Comparison of ENCODE assay signal across 1 cellular context in genomic region chr5:52554297-52554696, GRCh38.
TF ChIP-seq lines count a peak whose summit lies in the region.

No MANE protein-coding gene starts in this region.

TF ChIP-seq in SK-N-SH treated with all-trans-retinoic acid at 6 μM for 48 hours, 23 proteins besides CTCF, POLR2A, EP300 and RAD21 (continued from another document):
- TF ChIP-seq, protein P1, sequence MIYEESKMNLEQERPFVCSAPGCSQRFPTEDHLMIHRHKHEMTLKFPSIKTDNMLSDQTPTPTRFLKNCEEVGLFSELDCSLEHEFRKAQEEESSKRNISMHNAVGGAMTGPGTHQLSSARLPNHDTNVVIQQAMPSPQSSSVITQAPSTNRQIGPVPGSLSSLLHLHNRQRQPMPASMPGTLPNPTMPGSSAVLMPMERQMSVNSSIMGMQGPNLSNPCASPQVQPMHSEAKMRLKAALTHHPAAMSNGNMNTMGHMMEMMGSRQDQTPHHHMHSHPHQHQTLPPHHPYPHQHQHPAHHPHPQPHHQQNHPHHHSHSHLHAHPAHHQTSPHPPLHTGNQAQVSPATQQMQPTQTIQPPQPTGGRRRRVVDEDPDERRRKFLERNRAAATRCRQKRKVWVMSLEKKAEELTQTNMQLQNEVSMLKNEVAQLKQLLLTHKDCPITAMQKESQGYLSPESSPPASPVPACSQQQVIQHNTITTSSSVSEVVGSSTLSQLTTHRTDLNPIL (CRISPR knock-in tag; IDR thresholded peaks at IDR 0.05; ENCODE audit: low read depth), result no peak
- no peak for TF ChIP-seq GLIS3 (CRISPR knock-in tag; IDR thresholded peaks at IDR 0.05)
- TF ChIP-seq ZC3H10 (CRISPR knock-in tag; IDR thresholded peaks at IDR 0.05), result no peak
- TF ChIP-seq BACH2 (CRISPR knock-in tag; IDR thresholded peaks at IDR 0.05; ENCODE audit: borderline replicate concordance), result no peak
- TF ChIP-seq ZFP30 (CRISPR knock-in tag; IDR thresholded peaks at IDR 0.05), result no peak
- no peak for TF ChIP-seq POU6F1 (CRISPR knock-in tag; IDR thresholded peaks at IDR 0.05; ENCODE audit: borderline replicate concordance, low read depth)
- TF ChIP-seq, protein P2, sequence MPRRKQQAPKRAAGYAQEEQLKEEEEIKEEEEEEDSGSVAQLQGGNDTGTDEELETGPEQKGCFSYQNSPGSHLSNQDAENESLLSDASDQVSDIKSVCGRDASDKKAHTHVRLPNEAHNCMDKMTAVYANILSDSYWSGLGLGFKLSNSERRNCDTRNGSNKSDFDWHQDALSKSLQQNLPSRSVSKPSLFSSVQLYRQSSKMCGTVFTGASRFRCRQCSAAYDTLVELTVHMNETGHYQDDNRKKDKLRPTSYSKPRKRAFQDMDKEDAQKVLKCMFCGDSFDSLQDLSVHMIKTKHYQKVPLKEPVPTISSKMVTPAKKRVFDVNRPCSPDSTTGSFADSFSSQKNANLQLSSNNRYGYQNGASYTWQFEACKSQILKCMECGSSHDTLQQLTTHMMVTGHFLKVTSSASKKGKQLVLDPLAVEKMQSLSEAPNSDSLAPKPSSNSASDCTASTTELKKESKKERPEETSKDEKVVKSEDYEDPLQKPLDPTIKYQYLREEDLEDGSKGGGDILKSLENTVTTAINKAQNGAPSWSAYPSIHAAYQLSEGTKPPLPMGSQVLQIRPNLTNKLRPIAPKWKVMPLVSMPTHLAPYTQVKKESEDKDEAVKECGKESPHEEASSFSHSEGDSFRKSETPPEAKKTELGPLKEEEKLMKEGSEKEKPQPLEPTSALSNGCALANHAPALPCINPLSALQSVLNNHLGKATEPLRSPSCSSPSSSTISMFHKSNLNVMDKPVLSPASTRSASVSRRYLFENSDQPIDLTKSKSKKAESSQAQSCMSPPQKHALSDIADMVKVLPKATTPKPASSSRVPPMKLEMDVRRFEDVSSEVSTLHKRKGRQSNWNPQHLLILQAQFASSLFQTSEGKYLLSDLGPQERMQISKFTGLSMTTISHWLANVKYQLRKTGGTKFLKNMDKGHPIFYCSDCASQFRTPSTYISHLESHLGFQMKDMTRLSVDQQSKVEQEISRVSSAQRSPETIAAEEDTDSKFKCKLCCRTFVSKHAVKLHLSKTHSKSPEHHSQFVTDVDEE (CRISPR knock-in tag; IDR thresholded peaks at IDR 0.05), result no peak
